In genomic region chr2:217220228-217221013, GRCh38 we compare ENCODE assay signal across 19 cellular contexts.
DNase-seq lines count a peak whose midpoint lies in the region; ATAC-seq, FAIRE-seq and TF ChIP-seq lines count a peak whose summit lies in the region.
"Had no signal": no experiment of that assay in that cellular context is flagged by ENCODE, and none has a peak within 500 bp of the region (broad histone marks: within the 10 kb centered on the region; RNA-seq: fewer than 3 reads in every experiment).

No MANE protein-coding gene starts in this region.

- H3K27ac ChIP-seq in testis (no peak overlapping the region), osteoblast (ENCODE audit: low read depth, low read length) (no peak overlapping the region)

- H2AFZ ChIP-seq in osteoblast (ENCODE audit: low read length) = no peak overlapping the region

- H3K4me1 ChIP-seq in testis (peaks cover 7% of the 10 kb centered on the region), Caco-2 (no peaks in the 10 kb centered on the region; the same call in 1 of the 2 replicates), osteoblast (ENCODE audit: insufficient read depth, low read length) (peaks cover 36% of the 10 kb centered on the region)

- no TSS peak for BruUV-seq in Caco-2 (replicated peaks; lab: Mats Ljungman, UMichigan)

- no peaks in the 10 kb centered on the region for H3K9me3 ChIP-seq in testis
- H3K9me3 ChIP-seq in Caco-2 = no peaks in the 10 kb centered on the region
- H3K9me3 ChIP-seq in osteoblast (ENCODE audit: low read depth, low read length) = no peaks in the 10 kb centered on the region

- TF ChIP-seq POLR2A in testis (IDR thresholded peaks at IDR 0.05) = no peak

- H3K27ac Mint-ChIP-seq in Caco-2 (ENCODE audit: unreplicated experiment) = no peak overlapping the region
- H3K27ac Mint-ChIP-seq: activated naive CD8-positive, alpha-beta T cell treated with anti-CD3 and anti-CD28 coated beads, Interleukin-2, amount 10 ng/mL, durations not matched to agents 7 days and 5 days had no signal

- intact Hi-C loops in testis (cut with DNase I; ENCODE audit: low total_unique reads) (no loop called here), Caco-2 (cut with micrococcal nuclease; ENCODE audit: unreplicated experiment) (no loop called here)

- no peak overlapping the region for H3K4me3 ChIP-seq in fibroblast of pulmonary artery (replicated peaks; ENCODE audit: low read depth, low read length)
- no peak overlapping the region for H3K4me3 ChIP-seq in testis
- no peak overlapping the region for H3K4me3 ChIP-seq in Caco-2 (ENCODE audit: low read depth, low read length)
- no peak overlapping the region for H3K4me3 ChIP-seq in osteoblast (ENCODE audit: insufficient read depth, low read length)
- H3K4me3 ChIP-seq: spleen had no signal

- peaks cover 4% of the 10 kb centered on the region for H3K27me3 Mint-ChIP-seq in Caco-2 (ENCODE audit: insufficient read depth, unreplicated experiment)

- ATAC-seq in GM19397 (IDR thresholded peaks at IDR 0.05; ENCODE audit: unreplicated experiment) = no peak
- ATAC-seq: esophagus mucosa, SK-N-SH treated with all-trans-retinoic acid at 6 μM for 48 hours had no signal

- H3K36me3 ChIP-seq in testis (ENCODE audit: low read depth, missing control alignments) = no peaks in the 10 kb centered on the region
- no peaks in the 10 kb centered on the region for H3K36me3 ChIP-seq in Caco-2 (ENCODE audit: control insufficient read depth, insufficient read depth, low read length)
- H3K36me3 ChIP-seq in osteoblast (ENCODE audit: insufficient read depth, low read length) = no peaks in the 10 kb centered on the region
- H3K36me3 ChIP-seq: spleen had no signal

- H3K27me3 ChIP-seq in testis = no peaks in the 10 kb centered on the region
- H3K27me3 ChIP-seq in Caco-2 (replicated peaks; ENCODE audit: control insufficient read depth, insufficient read depth, low read length) = no peaks in the 10 kb centered on the region
- H3K27me3 ChIP-seq in osteoblast (ENCODE audit: insufficient read depth, low read length) = no peaks in the 10 kb centered on the region

- no peak overlapping the region for H3K4me3 Mint-ChIP-seq in Caco-2 (ENCODE audit: unreplicated experiment)
- H3K4me3 Mint-ChIP-seq: activated naive CD8-positive, alpha-beta T cell treated with anti-CD3 and anti-CD28 coated beads, Interleukin-2, amount 10 ng/mL, durations not matched to agents 7 days and 5 days had no signal

- H3K4me2 ChIP-seq in osteoblast (ENCODE audit: insufficient read depth, low read length) = no peak overlapping the region

- H4K20me1 ChIP-seq in osteoblast (ENCODE audit: insufficient read depth, low read length) = no peaks in the 10 kb centered on the region

- TF ChIP-seq CTCF in fibroblast of pulmonary artery (IDR thresholded peaks at IDR 0.05; ENCODE audit: low read length, missing control alignments) (no peak), testis (IDR thresholded peaks at IDR 0.05) (no peak), Caco-2 (IDR thresholded peaks at IDR 0.05; ENCODE audit: insufficient read depth in 1 of 2, low read depth in 1 of 2, low read length in 1 of 2, severe bottlenecking in 1 of 2, unreplicated experiment in 1 of 2) (no peak), osteoblast (IDR thresholded peaks at IDR 0.05; ENCODE audit: extremely low read depth, low read depth, low read length) (no peak)

- WGBS in testis, 2 donors = 58 to 64% methylated on average over 5 of the region's 5 CpGs

- DNase-seq in GM19239 (ENCODE audit: insufficient read length, low spot score) (no peak), SIG-M5 (lab: John Stamatoyannopoulos, UW) (peak; percentile 67), fibroblast of pulmonary artery (ENCODE audit: low read depth) (peak; percentile 77), testis (peak; percentile 40), Caco-2 (no peak), osteoblast (ENCODE audit: insufficient read length, low spot score, missing footprints) (no peak)
- no peak for DNase-seq in activated CD4-positive, alpha-beta T cell treated with anti-CD3 and anti-CD28 coated beads for 1 hour
- DNase-seq: activated CD4-positive, alpha-beta T cell treated with anti-CD3 and anti-CD28 coated beads, Interleukin-2, amount 50 U/mL, for 4 hours; activated naive CD8-positive, alpha-beta T cell treated with anti-CD3 and anti-CD28 coated beads, Interleukin-2, amount 10 ng/mL, durations not matched to agents 7 days and 5 days; activated T-cell treated with anti-CD3 and anti-CD28 coated beads, Interleukin-2, amount 50 U/mL, for 48 hours; C1 segment of cervical spinal cord; mesenchymal stem cell; NCI-H1092; spleen had no signal

- no peaks in the 10 kb centered on the region for H3K36me3 Mint-ChIP-seq in Caco-2 (ENCODE audit: insufficient read depth, unreplicated experiment)

- no peaks in the 10 kb centered on the region for H3K4me1 Mint-ChIP-seq in Caco-2 (ENCODE audit: low read depth, unreplicated experiment)

- POLR2A ChIA-PET in Caco-2 (lab: Charles Lee) = no interaction called here

- CTCF ChIA-PET in Caco-2 (lab: Charles Lee) = no interaction called here

- peak; percentile 18 for FAIRE-seq in GM19239 (lab: Jason Lieb, UNC)
- FAIRE-seq: HTR-8/SVneo, TTC549 had no signal

- H3K79me2 ChIP-seq in osteoblast (ENCODE audit: insufficient read depth, low read length) = no peaks in the 10 kb centered on the region

- H3K9me3 Mint-ChIP-seq in Caco-2 (ENCODE audit: unreplicated experiment) = no peaks in the 10 kb centered on the region

Comparison
In these comparisons a context has a peak if more than half of its experiments do, and no peak if none do; other contexts are left out.
1. DNase-seq: peak in SIG-M5 (single experiment), fibroblast of pulmonary artery (single experiment) and testis (single experiment); none in GM19239 (single experiment), Caco-2 (0 of 2), osteoblast (single experiment) and activated CD4-positive, alpha-beta T cell treated with anti-CD3 and anti-CD28 coated beads for 1 hour (single experiment).